1 cellular context compared by ENCODE assay signal in the genomic region with DNA sequence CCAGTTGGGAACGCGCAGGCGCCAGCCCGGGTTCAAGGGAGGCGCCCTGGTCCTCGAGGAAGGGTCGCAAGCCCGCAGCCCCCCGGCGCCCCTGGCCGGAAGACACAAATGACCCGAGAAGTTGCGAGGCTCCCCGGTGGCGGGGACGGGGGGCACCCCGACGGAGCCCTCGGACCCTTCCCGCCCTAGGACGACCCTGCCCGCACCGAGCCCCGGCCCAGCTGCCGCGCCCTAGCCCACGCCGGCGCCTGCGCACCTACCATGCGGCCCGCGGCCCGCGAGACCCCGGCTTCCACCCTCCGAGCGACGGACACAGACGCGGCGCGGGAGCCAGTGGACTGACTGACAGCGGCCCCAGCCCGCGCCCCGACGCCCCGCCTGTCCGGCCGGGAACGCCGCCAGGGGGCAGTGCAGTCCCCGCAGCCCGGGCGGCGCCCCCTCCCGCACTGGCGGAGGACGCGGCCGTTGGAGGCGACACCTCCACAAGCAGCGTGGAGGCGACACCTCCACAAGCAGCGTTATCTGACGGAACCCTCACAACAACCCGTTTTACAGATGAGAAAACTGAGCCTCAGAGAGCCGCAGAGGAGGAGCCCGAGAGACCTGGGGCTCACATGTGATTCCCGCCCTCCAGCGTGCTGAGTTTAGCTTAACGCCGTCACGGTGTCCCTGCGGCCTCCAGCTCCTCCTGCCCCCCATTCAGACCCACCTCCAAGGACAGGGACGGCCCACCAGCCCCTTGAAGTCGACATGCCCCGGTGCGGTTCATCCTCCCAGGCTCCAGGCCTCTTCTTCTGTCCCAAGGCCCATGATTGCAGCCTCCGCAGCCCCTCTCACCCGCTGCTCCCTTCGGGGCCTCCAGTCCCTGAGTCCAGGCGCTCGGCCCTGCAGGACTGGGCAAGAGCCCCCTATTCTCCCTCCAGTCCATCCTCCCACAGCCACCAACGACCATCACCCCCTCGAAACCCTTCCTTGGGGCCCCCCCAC.
A peak's percentile ranks its signal among the peaks of the same experiment; 100 is the strongest.
TF ChIP-seq lines count a peak whose summit lies in the region.

A gene with protein sequence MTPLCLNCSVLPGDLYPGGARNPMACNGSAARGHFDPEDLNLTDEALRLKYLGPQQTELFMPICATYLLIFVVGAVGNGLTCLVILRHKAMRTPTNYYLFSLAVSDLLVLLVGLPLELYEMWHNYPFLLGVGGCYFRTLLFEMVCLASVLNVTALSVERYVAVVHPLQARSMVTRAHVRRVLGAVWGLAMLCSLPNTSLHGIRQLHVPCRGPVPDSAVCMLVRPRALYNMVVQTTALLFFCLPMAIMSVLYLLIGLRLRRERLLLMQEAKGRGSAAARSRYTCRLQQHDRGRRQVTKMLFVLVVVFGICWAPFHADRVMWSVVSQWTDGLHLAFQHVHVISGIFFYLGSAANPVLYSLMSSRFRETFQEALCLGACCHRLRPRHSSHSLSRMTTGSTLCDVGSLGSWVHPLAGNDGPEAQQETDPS (minus strand): TSS at position 347 of the 987 bp plus-strand sequence. CDS start 84 bp downstream, at position 263.

TF ChIP-seq in K562, 482 proteins besides CTCF, POLR2A, EP300 and RAD21 (continued from another document):
- TF ChIP-seq, protein P1, sequence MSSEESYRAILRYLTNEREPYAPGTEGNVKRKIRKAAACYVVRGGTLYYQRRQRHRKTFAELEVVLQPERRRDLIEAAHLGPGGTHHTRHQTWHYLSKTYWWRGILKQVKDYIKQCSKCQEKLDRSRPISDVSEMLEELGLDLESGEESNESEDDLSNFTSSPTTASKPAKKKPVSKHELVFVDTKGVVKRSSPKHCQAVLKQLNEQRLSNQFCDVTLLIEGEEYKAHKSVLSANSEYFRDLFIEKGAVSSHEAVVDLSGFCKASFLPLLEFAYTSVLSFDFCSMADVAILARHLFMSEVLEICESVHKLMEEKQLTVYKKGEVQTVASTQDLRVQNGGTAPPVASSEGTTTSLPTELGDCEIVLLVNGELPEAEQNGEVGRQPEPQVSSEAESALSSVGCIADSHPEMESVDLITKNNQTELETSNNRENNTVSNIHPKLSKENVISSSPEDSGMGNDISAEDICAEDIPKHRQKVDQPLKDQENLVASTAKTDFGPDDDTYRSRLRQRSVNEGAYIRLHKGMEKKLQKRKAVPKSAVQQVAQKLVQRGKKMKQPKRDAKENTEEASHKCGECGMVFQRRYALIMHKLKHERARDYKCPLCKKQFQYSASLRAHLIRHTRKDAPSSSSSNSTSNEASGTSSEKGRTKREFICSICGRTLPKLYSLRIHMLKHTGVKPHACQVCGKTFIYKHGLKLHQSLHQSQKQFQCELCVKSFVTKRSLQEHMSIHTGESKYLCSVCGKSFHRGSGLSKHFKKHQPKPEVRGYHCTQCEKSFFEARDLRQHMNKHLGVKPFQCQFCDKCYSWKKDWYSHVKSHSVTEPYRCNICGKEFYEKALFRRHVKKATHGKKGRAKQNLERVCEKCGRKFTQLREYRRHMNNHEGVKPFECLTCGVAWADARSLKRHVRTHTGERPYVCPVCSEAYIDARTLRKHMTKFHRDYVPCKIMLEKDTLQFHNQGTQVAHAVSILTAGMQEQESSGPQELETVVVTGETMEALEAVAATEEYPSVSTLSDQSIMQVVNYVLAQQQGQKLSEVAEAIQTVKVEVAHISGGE (CRISPR knock-in tag; IDR thresholded peaks at IDR 0.05): no peak
- TF ChIP-seq ASH1L (IDR thresholded peaks at IDR 0.05; ENCODE audit: borderline replicate concordance, low read depth, partially characterized antibody) (no peak), EP400 (IDR thresholded peaks at IDR 0.05) (no peak), SRSF9 (IDR thresholded peaks at IDR 0.05; ENCODE audit: borderline replicate concordance, low read depth, low read length) (no peak), GATAD2A (IDR thresholded peaks at IDR 0.05) (no peak), SNIP1 (IDR thresholded peaks at IDR 0.05; ENCODE audit: low read depth) (no peak), U2AF1 (optimal IDR thresholded peaks at IDR 0.05; ENCODE audit: low read depth, low read length) (peak; percentile 52), CXXC5 (CRISPR knock-in tag; IDR thresholded peaks at IDR 0.05) (peak; percentile 86), ZNF584 (CRISPR knock-in tag; IDR thresholded peaks at IDR 0.05; ENCODE audit: low read depth) (no peak), MAZ (CRISPR knock-in tag; conservative IDR thresholded peaks at IDR 0.05 in 1 of 2, IDR thresholded peaks at IDR 0.05 in 1 of 2) (peak; percentile 86 to 90), L3MBTL2 (IDR thresholded peaks at IDR 0.05) (peak; percentile 81), NEUROD1 (IDR thresholded peaks at IDR 0.05; ENCODE audit: borderline replicate concordance, low read depth, low read length, partially characterized antibody) (peak; percentile 25), HNRNPL (IDR thresholded peaks at IDR 0.05; ENCODE audit: low read depth, low read length) (no peak), ZFX (CRISPR knock-in tag; IDR thresholded peaks at IDR 0.05) (no peak), RNF2 (IDR thresholded peaks at IDR 0.05) (peak; percentile 35; the same call in 1 of the 2 replicates), ZBTB7A (IDR thresholded peaks at IDR 0.05; ENCODE audit: borderline replicate concordance, control insufficient read depth, low read depth, low read length) (peak; percentile 86), ZSCAN32 (CRISPR knock-in tag; IDR thresholded peaks at IDR 0.05) (no peak), MCM5 (IDR thresholded peaks at IDR 0.05; ENCODE audit: low read depth) (no peak), CBX1 (IDR thresholded peaks at IDR 0.05; ENCODE audit: low read depth) (peak; percentile 91), JUND (IDR thresholded peaks at IDR 0.05; ENCODE audit: borderline replicate concordance, low read depth, low read length) (0 out of 2 replicates have a peak, but pooled peaks have one; percentile 27), JUND (tag; IDR thresholded peaks at IDR 0.05; ENCODE audit: borderline replicate concordance, low read depth, low read length) (0 out of 3 replicates have a peak, but pooled peaks have one; percentile 25), CBFA2T3 (IDR thresholded peaks at IDR 0.05) (no peak), HNRNPLL (IDR thresholded peaks at IDR 0.05; ENCODE audit: low read depth, low read length, poor library complexity, severe bottlenecking) (peak; percentile 26), JUNB (CRISPR knock-in tag; conservative IDR thresholded peaks at IDR 0.05) (no peak), SMC3 (conservative IDR thresholded peaks at IDR 0.05; ENCODE audit: insufficient read depth, low read depth, low read length) (peak; percentile 31; the same call in 1 of the 2 replicates), SLC30A9 (CRISPR knock-in tag; IDR thresholded peaks at IDR 0.05) (no peak), ETS2 (tag; IDR thresholded peaks at IDR 0.05; ENCODE audit: borderline replicate concordance, poor library complexity, severe bottlenecking) (no peak)
- TF ChIP-seq, protein P2, sequence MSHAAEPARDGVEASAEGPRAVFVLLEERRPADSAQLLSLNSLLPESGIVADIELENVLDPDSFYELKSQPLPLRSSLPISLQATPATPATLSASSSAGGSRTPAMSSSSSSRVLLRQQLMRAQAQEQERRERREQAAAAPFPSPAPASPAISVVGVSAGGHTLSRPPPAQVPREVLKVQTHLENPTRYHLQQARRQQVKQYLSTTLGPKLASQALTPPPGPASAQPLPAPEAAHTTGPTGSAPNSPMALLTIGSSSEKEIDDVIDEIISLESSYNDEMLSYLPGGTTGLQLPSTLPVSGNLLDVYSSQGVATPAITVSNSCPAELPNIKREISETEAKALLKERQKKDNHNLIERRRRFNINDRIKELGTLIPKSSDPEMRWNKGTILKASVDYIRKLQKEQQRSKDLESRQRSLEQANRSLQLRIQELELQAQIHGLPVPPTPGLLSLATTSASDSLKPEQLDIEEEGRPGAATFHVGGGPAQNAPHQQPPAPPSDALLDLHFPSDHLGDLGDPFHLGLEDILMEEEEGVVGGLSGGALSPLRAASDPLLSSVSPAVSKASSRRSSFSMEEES (CRISPR knock-in tag; IDR thresholded peaks at IDR 0.05): no peak
- TF ChIP-seq, protein P3, sequence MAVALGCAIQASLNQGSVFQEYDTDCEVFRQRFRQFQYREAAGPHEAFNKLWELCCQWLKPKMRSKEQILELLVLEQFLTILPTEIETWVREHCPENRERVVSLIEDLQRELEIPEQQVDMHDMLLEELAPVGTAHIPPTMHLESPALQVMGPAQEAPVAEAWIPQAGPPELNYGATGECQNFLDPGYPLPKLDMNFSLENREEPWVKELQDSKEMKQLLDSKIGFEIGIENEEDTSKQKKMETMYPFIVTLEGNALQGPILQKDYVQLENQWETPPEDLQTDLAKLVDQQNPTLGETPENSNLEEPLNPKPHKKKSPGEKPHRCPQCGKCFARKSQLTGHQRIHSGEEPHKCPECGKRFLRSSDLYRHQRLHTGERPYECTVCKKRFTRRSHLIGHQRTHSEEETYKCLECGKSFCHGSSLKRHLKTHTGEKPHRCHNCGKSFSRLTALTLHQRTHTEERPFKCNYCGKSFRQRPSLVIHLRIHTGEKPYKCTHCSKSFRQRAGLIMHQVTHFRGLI (CRISPR knock-in tag; IDR thresholded peaks at IDR 0.05): no peak
- TF ChIP-seq, protein P4, sequence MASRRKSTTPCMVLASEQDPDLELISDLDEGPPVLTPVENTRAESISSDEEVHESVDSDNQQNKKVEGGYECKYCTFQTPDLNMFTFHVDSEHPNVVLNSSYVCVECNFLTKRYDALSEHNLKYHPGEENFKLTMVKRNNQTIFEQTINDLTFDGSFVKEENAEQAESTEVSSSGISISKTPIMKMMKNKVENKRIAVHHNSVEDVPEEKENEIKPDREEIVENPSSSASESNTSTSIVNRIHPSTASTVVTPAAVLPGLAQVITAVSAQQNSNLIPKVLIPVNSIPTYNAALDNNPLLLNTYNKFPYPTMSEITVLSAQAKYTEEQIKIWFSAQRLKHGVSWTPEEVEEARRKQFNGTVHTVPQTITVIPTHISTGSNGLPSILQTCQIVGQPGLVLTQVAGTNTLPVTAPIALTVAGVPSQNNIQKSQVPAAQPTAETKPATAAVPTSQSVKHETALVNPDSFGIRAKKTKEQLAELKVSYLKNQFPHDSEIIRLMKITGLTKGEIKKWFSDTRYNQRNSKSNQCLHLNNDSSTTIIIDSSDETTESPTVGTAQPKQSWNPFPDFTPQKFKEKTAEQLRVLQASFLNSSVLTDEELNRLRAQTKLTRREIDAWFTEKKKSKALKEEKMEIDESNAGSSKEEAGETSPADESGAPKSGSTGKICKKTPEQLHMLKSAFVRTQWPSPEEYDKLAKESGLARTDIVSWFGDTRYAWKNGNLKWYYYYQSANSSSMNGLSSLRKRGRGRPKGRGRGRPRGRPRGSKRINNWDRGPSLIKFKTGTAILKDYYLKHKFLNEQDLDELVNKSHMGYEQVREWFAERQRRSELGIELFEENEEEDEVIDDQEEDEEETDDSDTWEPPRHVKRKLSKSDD (conservative IDR thresholded peaks at IDR 0.05; ENCODE audit: low read length): no peak
- TF ChIP-seq, protein P5, sequence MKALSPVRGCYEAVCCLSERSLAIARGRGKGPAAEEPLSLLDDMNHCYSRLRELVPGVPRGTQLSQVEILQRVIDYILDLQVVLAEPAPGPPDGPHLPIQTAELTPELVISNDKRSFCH (CRISPR knock-in tag; IDR thresholded peaks at IDR 0.05): no peak
- TF ChIP-seq, protein P5 (tag; IDR thresholded peaks at IDR 0.05): 0 out of 2 replicates have a peak, but pooled peaks have one; percentile 31
- TF ChIP-seq, protein P6, sequence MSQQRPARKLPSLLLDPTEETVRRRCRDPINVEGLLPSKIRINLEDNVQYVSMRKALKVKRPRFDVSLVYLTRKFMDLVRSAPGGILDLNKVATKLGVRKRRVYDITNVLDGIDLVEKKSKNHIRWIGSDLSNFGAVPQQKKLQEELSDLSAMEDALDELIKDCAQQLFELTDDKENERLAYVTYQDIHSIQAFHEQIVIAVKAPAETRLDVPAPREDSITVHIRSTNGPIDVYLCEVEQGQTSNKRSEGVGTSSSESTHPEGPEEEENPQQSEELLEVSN (IDR thresholded peaks at IDR 0.05; ENCODE audit: borderline replicate concordance in 1 of 2, extremely low read depth in 1 of 2, insufficient read depth in 1 of 2, insufficient read length in 1 of 2, low read depth in 1 of 2, low read length in 1 of 2, poor library complexity in 1 of 2, severe bottlenecking in 1 of 2): peak; percentile 46 to 64
- TF ChIP-seq, protein P7, sequence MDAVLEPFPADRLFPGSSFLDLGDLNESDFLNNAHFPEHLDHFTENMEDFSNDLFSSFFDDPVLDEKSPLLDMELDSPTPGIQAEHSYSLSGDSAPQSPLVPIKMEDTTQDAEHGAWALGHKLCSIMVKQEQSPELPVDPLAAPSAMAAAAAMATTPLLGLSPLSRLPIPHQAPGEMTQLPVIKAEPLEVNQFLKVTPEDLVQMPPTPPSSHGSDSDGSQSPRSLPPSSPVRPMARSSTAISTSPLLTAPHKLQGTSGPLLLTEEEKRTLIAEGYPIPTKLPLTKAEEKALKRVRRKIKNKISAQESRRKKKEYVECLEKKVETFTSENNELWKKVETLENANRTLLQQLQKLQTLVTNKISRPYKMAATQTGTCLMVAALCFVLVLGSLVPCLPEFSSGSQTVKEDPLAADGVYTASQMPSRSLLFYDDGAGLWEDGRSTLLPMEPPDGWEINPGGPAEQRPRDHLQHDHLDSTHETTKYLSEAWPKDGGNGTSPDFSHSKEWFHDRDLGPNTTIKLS (IDR thresholded peaks at IDR 0.05; ENCODE audit: borderline replicate concordance, low read depth): peak; percentile 37; the same call in 1 of the 2 replicates
